Comparison of ENCODE assay signal across 8 cellular contexts in the genomic region with DNA sequence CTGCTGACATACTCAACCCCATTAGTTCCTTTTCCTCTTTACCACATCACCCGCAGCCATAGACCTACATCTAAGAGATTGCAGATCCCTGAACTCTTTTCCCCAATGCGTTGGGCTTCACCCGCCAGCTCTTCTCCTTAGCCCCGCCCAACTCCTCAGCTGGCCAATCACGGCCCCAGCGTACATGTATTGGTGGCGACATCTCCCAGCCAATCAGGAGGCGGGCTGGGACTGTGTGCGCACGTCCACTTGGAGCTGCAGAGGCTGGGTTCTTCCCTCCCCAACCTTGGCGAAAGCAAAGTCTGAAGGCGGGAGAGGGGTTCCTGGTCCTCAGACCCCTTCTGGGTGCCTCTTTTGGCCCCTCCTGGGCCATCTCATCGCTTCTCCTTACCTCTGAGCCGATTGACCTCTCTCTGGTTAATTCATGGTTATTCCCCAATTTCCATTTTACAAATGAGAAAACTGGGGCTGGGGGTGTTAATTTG. TPM values are rescaled to one million over a fixed set of nuclear protein-coding genes. Genes with fewer than 3 reads are reported as not detected.
A peak's percentile ranks its signal among the peaks of the same experiment; 100 is the strongest.
DNase-seq lines count a peak whose midpoint lies in the region; ATAC-seq and TF ChIP-seq lines count a peak whose summit lies in the region.

No MANE protein-coding gene starts in this region.

- H3K4me3 Mint-ChIP-seq in activated naive CD4-positive, alpha-beta T cell treated with anti-CD3 and anti-CD28 coated beads for 36 hours, result peak overlapping the region; percentile 72

- intact Hi-C loops in activated naive CD4-positive, alpha-beta T cell treated with anti-CD3 and anti-CD28 coated beads for 36 hours (cut with micrococcal nuclease), result loop anchor here (1.0 to 5.0 kb wide), 5 partner anchors 10 to 424 kb away; a partner anchor contains a TSS

- peaks cover 31% of the 10 kb centered on the region for H3K4me1 Mint-ChIP-seq in activated naive CD4-positive, alpha-beta T cell treated with anti-CD3 and anti-CD28 coated beads for 36 hours (ENCODE audit: low read depth)

- no peaks in the 10 kb centered on the region for H3K36me3 Mint-ChIP-seq in activated naive CD4-positive, alpha-beta T cell treated with anti-CD3 and anti-CD28 coated beads for 36 hours (ENCODE audit: low read depth)

- peaks cover 3% of the 10 kb centered on the region for H3K27me3 Mint-ChIP-seq in activated naive CD4-positive, alpha-beta T cell treated with anti-CD3 and anti-CD28 coated beads for 36 hours (ENCODE audit: low read depth)

- no peak overlapping the region for H3K27ac ChIP-seq in RWPE1

- CTCF ChIA-PET in RWPE1 (lab: Yijun Ruan, JAX), result interaction anchor here (0.7 kb wide), 1 partner anchor 19 kb away, joined by 4 read pairs; no protein-coding TSS in a partner anchor
- CTCF ChIA-PET in activated naive CD4-positive, alpha-beta T cell treated with anti-CD3 and anti-CD28 coated beads for 36 hours (lab: Charles Lee), result interaction anchor here (0.6 to 1.8 kb wide), 6 partner anchors 10 to 512 kb away, joined by 3 to 13 read pairs (median 5); no protein-coding TSS in a partner anchor

- peak overlapping the region; percentile 80 for H3K27ac Mint-ChIP-seq in activated naive CD4-positive, alpha-beta T cell treated with anti-CD3 and anti-CD28 coated beads for 36 hours

- peak; percentile 10 for DNase-seq in AG09309 (ENCODE audit: low read depth)
- peak; percentile 53 for DNase-seq in RWPE1 (ENCODE audit: low spot score)
- DNase-seq in activated naive CD4-positive, alpha-beta T cell treated with anti-CD3 and anti-CD28 coated beads for 36 hours, result peak; percentile 97
- peak; percentile 93 for DNase-seq in globus pallidus (ENCODE audit: low spot score)
- peak; percentile 25 to 94 (median 82) for DNase-seq in nucleus accumbens (lab: John Stamatoyannopoulos, UW)
- peak; percentile 91 for DNase-seq in superior temporal gyrus (ENCODE audit: extremely low spot score)

- ATAC-seq in GM19035 (IDR thresholded peaks at IDR 0.05; ENCODE audit: unreplicated experiment), result peak; percentile 100
- peak; percentile 96 for ATAC-seq in HG03280 (IDR thresholded peaks at IDR 0.05; ENCODE audit: unreplicated experiment)

- H3K9me3 Mint-ChIP-seq in activated naive CD4-positive, alpha-beta T cell treated with anti-CD3 and anti-CD28 coated beads for 36 hours, result no peaks in the 10 kb centered on the region

- POLR2A ChIA-PET in RWPE1 (lab: Yijun Ruan, JAX; ENCODE audit: low non-redundant PET), result no interaction called here

- peak overlapping the region; percentile 27 for H3K4me3 ChIP-seq in AG09309 (ENCODE audit: control insufficient read depth, low read depth, low read length)

- TF ChIP-seq CTCF in AG09309 (IDR thresholded peaks at IDR 0.05; ENCODE audit: control insufficient read depth, insufficient read depth, low read depth, low read length, missing control alignments) (no peak), RWPE1 (conservative IDR thresholded peaks at IDR 0.05; ENCODE audit: low read depth) (no peak)

RNA-seq across cellular contexts. Expression of a gene that starts 11.0 kb away (rescaled TPM):
- total RNA-seq in activated naive CD4-positive, alpha-beta T cell treated with anti-CD3 and anti-CD28 coated beads for 36 hours, result 1 to 10 TPM; 7.5 to 8.5 TPM

RNA-seq across cellular contexts. Expression of a gene that starts 28.0 kb away (rescaled TPM):
- total RNA-seq in activated naive CD4-positive, alpha-beta T cell treated with anti-CD3 and anti-CD28 coated beads for 36 hours, result not detected

Comparison
In these comparisons a context has a peak if more than half of its experiments do, and no peak if none do; other contexts are left out.
1. DNase-seq: peak in every context shown above with its lines; median percentile 97 in activated naive CD4-positive, alpha-beta T cell treated with anti-CD3 and anti-CD28 coated beads for 36 hours; 93 in globus pallidus; 91 in superior temporal gyrus; 82 in nucleus accumbens; 53 in RWPE1; 10 in AG09309.